9 cellular contexts compared by ENCODE assay signal in the genomic region with DNA sequence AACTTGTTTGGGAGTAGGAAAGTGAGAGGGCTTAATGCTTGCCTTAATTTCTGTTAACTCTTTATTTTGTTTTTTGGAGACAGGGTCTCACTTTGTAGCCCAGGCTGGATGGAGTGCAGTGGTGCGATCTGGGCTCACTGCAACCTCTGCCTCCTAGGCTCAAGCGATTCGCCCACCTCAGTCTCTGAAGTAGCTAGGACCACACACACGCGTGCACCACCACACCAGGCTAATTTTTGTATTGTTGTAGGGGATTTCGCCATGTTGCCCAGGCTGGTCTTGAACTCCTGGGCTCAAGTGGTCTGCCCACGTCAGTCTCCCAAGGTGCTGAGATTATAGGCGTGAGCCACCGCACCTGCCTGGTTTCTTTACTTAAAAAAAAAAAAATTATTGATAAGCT. TPM values are rescaled to one million over a fixed set of nuclear protein-coding genes. Genes with fewer than 3 reads are reported as not detected.
DNase-seq lines count a peak whose midpoint lies in the region; TF ChIP-seq lines count a peak whose summit lies in the region.
"Had no signal": no experiment of that assay in that cellular context is flagged by ENCODE, and none has a peak within 500 bp of the region (broad histone marks: within the 10 kb centered on the region; RNA-seq: fewer than 3 reads in every experiment).

No MANE protein-coding gene starts in this region.

- intact Hi-C loops in Caco-2 (cut with micrococcal nuclease; ENCODE audit: unreplicated experiment), result no loop called here
- intact Hi-C loops in dendritic cell treated with granulocyte-macrophage colony-stimulating factor and Interleukin-4, amounts not matched to agents 40 ng/mL and 50 ng/mL, for 4 days (cut with micrococcal nuclease), result loop anchor here (5.0 kb wide), 1 partner anchor 120 kb away; no protein-coding TSS in a partner anchor

- H3K9me3 ChIP-seq in Caco-2, result no peaks in the 10 kb centered on the region
- H3K9me3 ChIP-seq in MG63, result no peaks in the 10 kb centered on the region
- H3K9me3 ChIP-seq in neuron (ENCODE audit: low read length), result no peaks in the 10 kb centered on the region
- H3K9me3 ChIP-seq: vagina had no signal

- H3K4me1 ChIP-seq in Caco-2, result peaks cover 23% of the 10 kb centered on the region; the same call in 1 of the 2 replicates
- H3K4me1 ChIP-seq in neuron (ENCODE audit: insufficient read depth, low read length), result peaks cover 19% of the 10 kb centered on the region

- BruUV-seq in Caco-2 (replicated peaks; lab: Mats Ljungman, UMichigan), result no TSS peak

- TF ChIP-seq CTCF in Caco-2 (IDR thresholded peaks at IDR 0.05; ENCODE audit: insufficient read depth in 1 of 2, low read depth in 1 of 2, low read length in 1 of 2, severe bottlenecking in 1 of 2, unreplicated experiment in 1 of 2), result no peak

- no peak overlapping the region for H3K27ac Mint-ChIP-seq in Caco-2 (ENCODE audit: unreplicated experiment)
- peak overlapping the region; percentile 79 for H3K27ac Mint-ChIP-seq in dendritic cell treated with granulocyte-macrophage colony-stimulating factor and Interleukin-4, amounts not matched to agents 40 ng/mL and 50 ng/mL, for 4 days

- H3K27me3 ChIP-seq in Caco-2 (replicated peaks; ENCODE audit: control insufficient read depth, insufficient read depth, low read length) (no peaks in the 10 kb centered on the region), MG63 (peaks cover 11% of the 10 kb centered on the region; the same call in 1 of the 2 replicates), neuron (ENCODE audit: insufficient read depth, low read length) (peaks cover 10% of the 10 kb centered on the region)
- H3K27me3 ChIP-seq: vagina had no signal

- no peaks in the 10 kb centered on the region for H3K9me3 Mint-ChIP-seq in Caco-2 (ENCODE audit: unreplicated experiment)
- no peaks in the 10 kb centered on the region for H3K9me3 Mint-ChIP-seq in dendritic cell treated with granulocyte-macrophage colony-stimulating factor and Interleukin-4, amounts not matched to agents 40 ng/mL and 50 ng/mL, for 4 days

- H3K36me3 ChIP-seq in Caco-2 (ENCODE audit: control insufficient read depth, insufficient read depth, low read length) (no peaks in the 10 kb centered on the region), MG63 (peaks cover 18% of the 10 kb centered on the region), neuron (ENCODE audit: insufficient read depth, low read length) (peaks cover 18% of the 10 kb centered on the region)
- H3K36me3 ChIP-seq: vagina had no signal

- H2AFZ ChIP-seq in neuron (ENCODE audit: low read depth, low read length), result no peak overlapping the region

- H3K4me3 ChIP-seq in Caco-2 (ENCODE audit: low read depth, low read length) (peak overlapping the region; percentile 88), MG63 (peak overlapping the region; percentile 76), neuron (ENCODE audit: low read length) (peak overlapping the region; percentile 97)

- CTCF ChIA-PET in Caco-2 (lab: Charles Lee), result no interaction called here

- peak in 1 of 2 experiments; percentile 13 for DNase-seq in Caco-2
- no peak for DNase-seq in MG63
- no peak for DNase-seq in activated gamma-delta T cell (lab: John Stamatoyannopoulos, UW)
- DNase-seq in NCI-H2029 treated with DMSO at 0.1 percent for 48 hours (lab: John Stamatoyannopoulos, UW), result no peak
- no peak for DNase-seq in AG08396 (ENCODE audit: low spot score)
- DNase-seq in SIG-M5 (lab: John Stamatoyannopoulos, UW), result no peak

- peak overlapping the region; percentile 78 for H3K4me3 Mint-ChIP-seq in Caco-2 (ENCODE audit: unreplicated experiment)
- no peak overlapping the region for H3K4me3 Mint-ChIP-seq in dendritic cell treated with granulocyte-macrophage colony-stimulating factor and Interleukin-4, amounts not matched to agents 40 ng/mL and 50 ng/mL, for 4 days

- H3K36me3 Mint-ChIP-seq in Caco-2 (ENCODE audit: insufficient read depth, unreplicated experiment), result peaks cover 42% of the 10 kb centered on the region
- peaks cover 30% of the 10 kb centered on the region for H3K36me3 Mint-ChIP-seq in dendritic cell treated with granulocyte-macrophage colony-stimulating factor and Interleukin-4, amounts not matched to agents 40 ng/mL and 50 ng/mL, for 4 days (ENCODE audit: low read depth)

- peaks cover 10% of the 10 kb centered on the region for H3K27me3 Mint-ChIP-seq in Caco-2 (ENCODE audit: insufficient read depth, unreplicated experiment)
- H3K27me3 Mint-ChIP-seq in dendritic cell treated with granulocyte-macrophage colony-stimulating factor and Interleukin-4, amounts not matched to agents 40 ng/mL and 50 ng/mL, for 4 days, result peaks cover 17% of the 10 kb centered on the region

- peaks cover 28% of the 10 kb centered on the region for H3K4me1 Mint-ChIP-seq in Caco-2 (ENCODE audit: low read depth, unreplicated experiment)
- H3K4me1 Mint-ChIP-seq in dendritic cell treated with granulocyte-macrophage colony-stimulating factor and Interleukin-4, amounts not matched to agents 40 ng/mL and 50 ng/mL, for 4 days (ENCODE audit: low read depth), result peaks cover 54% of the 10 kb centered on the region

- POLR2A ChIA-PET in Caco-2 (lab: Charles Lee), result no interaction called here

RNA-seq across cellular contexts. Expression of a gene that starts 1.9 kb away (rescaled TPM):
- total RNA-seq in Caco-2 (2022), result 34.4 and 39.8 TPM in 2 replicates
- total RNA-seq in MG63 (2014; rRNA removed; shearing (Covaris generic); ENCODE audit: low replicate concordance), result 28.8 and 40.9 TPM in 2 replicates
